ENCODE assay signal across 11 cellular contexts in genomic region chr1:156801409-156802121, GRCh38. TPM values are rescaled to one million over a fixed set of nuclear protein-coding genes. Genes with fewer than 3 reads are reported as not detected.
DNase-seq lines count a peak whose midpoint lies in the region; ATAC-seq and TF ChIP-seq lines count a peak whose summit lies in the region.
"Had no signal": no experiment of that assay in that cellular context is flagged by ENCODE, and none has a peak within 500 bp of the region (broad histone marks: within the 10 kb centered on the region; RNA-seq: fewer than 3 reads in every experiment).

No MANE protein-coding gene starts in this region.

- WGBS in body of pancreas, 2 donors, result 68 to 74% methylated on average over 6 to 7 of the region's 7 CpGs

- peaks cover 7% of the 10 kb centered on the region for H3K36me3 Mint-ChIP-seq in natural killer cell

- peak overlapping the region; percentile 68 to 94 for H3K27ac Mint-ChIP-seq in natural killer cell

- peaks cover 3 to 18% of the 10 kb centered on the region in 2 donors for H3K36me3 ChIP-seq in body of pancreas (replicated peaks in 1 of 2; ENCODE audit: insufficient read depth in 1 of 2, low read depth in 2 of 2)
- peaks cover 55% of the 10 kb centered on the region for H3K36me3 ChIP-seq in upper lobe of right lung

- ATAC-seq in body of pancreas (peak; percentile 49), natural killer cell (peak in 1 of 3 donors; percentile 6), upper lobe of right lung (no peak), HG02981 (IDR thresholded peaks at IDR 0.05; ENCODE audit: unreplicated experiment) (no peak)

- intact Hi-C loops in body of pancreas (cut with DNase I), result no loop called here
- intact Hi-C loops in natural killer cell (cut with micrococcal nuclease), result no loop called here
- intact Hi-C loops in upper lobe of right lung (cut with DNase I), result no loop called here

- H3K27me3 ChIP-seq in body of pancreas (no peaks in the 10 kb centered on the region), upper lobe of right lung (no peaks in the 10 kb centered on the region)
- H3K27me3 ChIP-seq: Peyer's patch had no signal

- H3K27ac ChIP-seq in body of pancreas, result no peak overlapping the region
- no peak overlapping the region for H3K27ac ChIP-seq in upper lobe of right lung
- H3K27ac ChIP-seq: Peyer's patch had no signal

- TF ChIP-seq POLR2A in body of pancreas (IDR thresholded peaks at IDR 0.05), result no peak

- H3K9me3 ChIP-seq in body of pancreas (no peaks in the 10 kb centered on the region), upper lobe of right lung (no peaks in the 10 kb centered on the region)
- H3K9me3 ChIP-seq: Peyer's patch had no signal

- no peak for TF ChIP-seq CTCF in body of pancreas (IDR thresholded peaks at IDR 0.05)
- TF ChIP-seq CTCF in natural killer cell (IDR thresholded peaks at IDR 0.05), result no peak
- TF ChIP-seq CTCF in upper lobe of right lung (IDR thresholded peaks at IDR 0.05), result no peak

- H3K9me3 Mint-ChIP-seq in natural killer cell, result no peaks in the 10 kb centered on the region

- no peaks in the 10 kb centered on the region for H3K4me1 ChIP-seq in body of pancreas
- peaks cover 17% of the 10 kb centered on the region for H3K4me1 ChIP-seq in upper lobe of right lung

- H3K4me3 Mint-ChIP-seq in natural killer cell, result no peak overlapping the region

- H3K4me3 ChIP-seq in body of pancreas, result no peak overlapping the region
- H3K4me3 ChIP-seq in upper lobe of right lung, result no peak overlapping the region
- H3K4me3 ChIP-seq: Peyer's patch had no signal

- H3K4me1 Mint-ChIP-seq in natural killer cell, result peaks cover 33 to 47% of the 10 kb centered on the region in 2 donors

- no peaks in the 10 kb centered on the region for H3K27me3 Mint-ChIP-seq in natural killer cell (ENCODE audit: low read depth in 2 of 2)

- peak; percentile 84 for DNase-seq in DMS 273 (lab: John Stamatoyannopoulos, UW; ENCODE audit: unreplicated experiment)
- peak; percentile 63 for DNase-seq in M059J (ENCODE audit: low read depth)
- peak in 2 of 4 donors; percentile 13 to 36 for DNase-seq in body of pancreas
- no peak for DNase-seq in natural killer cell
- no peak for DNase-seq in upper lobe of right lung
- no peak for DNase-seq in stimulated activated CD4-positive, alpha-beta T cell treated with anti-CD3 and anti-CD28 coated beads, Interleukin-2, amount 100 ng/mL, for 24 hours
- no peak for DNase-seq in NCI-H1092 (lab: John Stamatoyannopoulos, UW)
- DNase-seq: stimulated activated naive CD4-positive, alpha-beta T cell treated with Interleukin-2 at 50 U/mL for 16 hours had no signal

RNA-seq across cellular contexts. Expression of gene SH2D2A, which starts 15.1 kb away (rescaled TPM):
- 0.71 TPM in 1 of 2 replicates, not detected in the other for total RNA-seq in M059J (2014; rRNA removed; shearing (Covaris generic))
- total RNA-seq in body of pancreas (under 1 TPM in 1 of 2 donors, not detected in 1; 0.99 TPM), natural killer cell (100 to 1,000 TPM; 155 to 324 (median 312) TPM), upper lobe of right lung (3.8 TPM)

RNA-seq across cellular contexts. Expression of gene PRCC, which starts 34.2 kb away (rescaled TPM):
- total RNA-seq in M059J (2014; rRNA removed; shearing (Covaris generic)), result 38.4 and 41.9 TPM in 2 replicates
- total RNA-seq in body of pancreas (10 to 100 TPM; 19.2 to 28.3 TPM), natural killer cell (10 to 100 TPM; 66.5 to 92.4 (median 69.1) TPM), upper lobe of right lung (48.5 TPM)

RNA-seq across cellular contexts. Expression of gene HDGF, which starts 50.1 kb away (rescaled TPM):
- total RNA-seq in M059J (2014; rRNA removed; shearing (Covaris generic)), result 211 and 264 TPM in 2 replicates
- total RNA-seq in body of pancreas (100 to 1,000 TPM in 1 of 2 donors, 10 to 100 TPM in 1; 92.4 to 122 TPM), natural killer cell (100 to 1,000 TPM in 1 of 3 donors, 10 to 100 TPM in 2; 95.3 to 110 (median 96.6) TPM), upper lobe of right lung (144 TPM)

RNA-seq across cellular contexts. Expression of gene INSRR, which starts 57.4 kb away (rescaled TPM):
- not detected in 2 replicates for total RNA-seq in M059J (2014; rRNA removed; shearing (Covaris generic))
- total RNA-seq in body of pancreas (under 1 TPM in 1 of 2 donors, not detected in 1; under 0.01 TPM), natural killer cell (under 1 TPM; 0.10 to 0.18 (median 0.14) TPM), upper lobe of right lung (not detected)
- total RNA-seq: HT1080, Peyer's patch had no signal

RNA-seq across cellular contexts. Expression of gene NTRK1, which starts 59.1 kb away (rescaled TPM):
- not detected in 2 replicates for total RNA-seq in M059J (2014; rRNA removed; shearing (Covaris generic))
- total RNA-seq in body of pancreas, result under 1 TPM in 1 of 2 donors, not detected in 1; 0.99 TPM
- 10 to 100 TPM in 1 of 3 donors, 1 to 10 TPM in 2; 1.7 to 16.7 (median 2.4) TPM for total RNA-seq in natural killer cell
- 1.2 TPM for total RNA-seq in upper lobe of right lung

Comparison
In these comparisons a context has a peak if more than half of its experiments do, and no peak if none do; other contexts are left out.
1. DNase-seq: peak in DMS 273 (single experiment) and M059J (single experiment); none in natural killer cell (single experiment), upper lobe of right lung (single experiment), stimulated activated CD4-positive, alpha-beta T cell treated with anti-CD3 and anti-CD28 coated beads, Interleukin-2, amount 100 ng/mL, for 24 hours (0 of 2) and NCI-H1092 (single experiment).
2. RNA of gene SH2D2A, which starts 15.1 kb away (total RNA-seq): 155 to 324 TPM in natural killer cell; 3.8 TPM in upper lobe of right lung (single experiment), 0.99 TPM in body of pancreas and 0.71 TPM in M059J; every median in the first group is over 10 times any median in the second.